Comparison of ENCODE assay signal across 18 cellular contexts in the genomic region with DNA sequence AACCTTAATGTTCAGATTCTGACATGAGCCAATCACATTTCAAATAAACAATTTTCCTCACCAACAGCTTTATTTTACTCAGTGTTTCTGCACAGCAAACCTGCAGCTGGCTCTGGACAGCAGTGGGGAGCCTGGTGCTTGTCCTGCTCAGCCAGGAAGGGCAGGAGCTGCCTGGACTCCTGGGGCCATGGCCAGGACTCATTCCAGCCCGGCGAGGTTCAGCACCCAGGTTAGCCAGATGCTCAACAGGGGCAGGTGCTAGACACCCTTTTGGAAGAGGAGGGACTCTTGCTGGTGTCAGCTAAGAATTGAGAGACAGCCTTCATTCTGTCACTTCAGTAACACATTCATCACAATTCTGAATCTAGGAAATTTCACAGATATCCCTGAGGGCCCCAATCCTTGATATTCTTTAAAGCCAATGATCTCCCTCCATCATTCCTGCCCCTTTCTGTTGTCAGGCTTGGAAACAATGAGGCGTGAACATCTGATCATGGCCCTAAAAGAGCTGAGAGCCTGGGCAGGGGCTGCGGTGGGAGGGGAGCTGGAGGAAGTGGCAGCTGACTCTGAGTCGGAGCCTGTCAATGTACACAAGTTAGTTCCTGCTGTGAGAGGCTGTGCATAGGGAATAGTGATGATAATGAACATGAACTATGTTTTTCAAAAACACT.
DNase-seq lines count a peak whose midpoint lies in the region; ATAC-seq, FAIRE-seq and TF ChIP-seq lines count a peak whose summit lies in the region.
"Had no signal": no experiment of that assay in that cellular context is flagged by ENCODE, and none has a peak within 500 bp of the region (broad histone marks: within the 10 kb centered on the region; RNA-seq: fewer than 3 reads in every experiment).

No MANE protein-coding gene starts in this region.

- CTCF ChIA-PET in HepG2 (lab: Yijun Ruan, JAX; ENCODE audit: low intra/inter-chr PET ratio, low total read pairs) = no interaction called here

- no peaks in the 10 kb centered on the region for H4K20me1 ChIP-seq in HepG2 (ENCODE audit: insufficient read depth, low read length)

- H3K27ac Mint-ChIP-seq in T-helper 17 cell = peak overlapping the region; percentile 2
- H3K27ac Mint-ChIP-seq: activated naive CD8-positive, alpha-beta T cell had no signal

- POLR2A ChIA-PET in HepG2 (lab: Yijun Ruan, JAX) = no interaction called here

- H3K4me3 Mint-ChIP-seq in T-helper 17 cell = no peak overlapping the region
- H3K4me3 Mint-ChIP-seq: activated naive CD8-positive, alpha-beta T cell had no signal

- DNase-seq in HepG2 (ENCODE audit: low spot score) (no peak), right lobe of liver (no peak), T-helper 17 cell (no peak), inferior parietal cortex (ENCODE audit: extremely low spot score) (peak; percentile 53), H4 (ENCODE audit: low spot score) (no peak), AML-193 (lab: John Stamatoyannopoulos, UW) (no peak)
- DNase-seq: colonic mucosa; GOT3; mesenchymal stem cell; NCI-H1092 treated with DMSO at 0.1 percent for 48 hours; NCI-H524 treated with DMSO at 0.1 percent for 48 hours; right cardiac atrium; stimulated activated CD4-positive, alpha-beta T cell treated with anti-CD3 and anti-CD28 coated beads, Interleukin-4, amount 100 ng/mL, for 24 hours; stimulated activated naive CD8-positive, alpha-beta T cell treated with anti-CD3 and anti-CD28 coated beads, Interleukin-15, Interleukin-2, amounts not matched to agents 100 U/mL and 50 U/mL, for 24 hours had no signal

- TF ChIP-seq POLR2A in HepG2 (IDR thresholded peaks at IDR 0.05; ENCODE audit: insufficient read depth in 1 of 2, low read depth in 2 of 2, low read length in 2 of 2) (no peak), right lobe of liver (IDR thresholded peaks at IDR 0.05) (no peak)

- no peaks in the 10 kb centered on the region for H3K36me3 ChIP-seq in HepG2 (replicated peaks in 1 of 2; ENCODE audit: control insufficient read depth in 1 of 2, insufficient read depth in 2 of 2, low read length in 2 of 2)
- H3K36me3 ChIP-seq in right lobe of liver = no peaks in the 10 kb centered on the region
- H3K36me3 ChIP-seq: colonic mucosa had no signal

- H3K27ac ChIP-seq in HepG2 (ENCODE audit: extremely low read length, insufficient read depth, low read length) (no peak overlapping the region), right lobe of liver (no peak overlapping the region)
- H3K27ac ChIP-seq: colonic mucosa had no signal

- H3K9me3 ChIP-seq in HepG2 (ENCODE audit: low read length) (no peaks in the 10 kb centered on the region), right lobe of liver (no peaks in the 10 kb centered on the region), T-helper 17 cell (ENCODE audit: control insufficient read depth, low read length, poor library complexity, severe bottlenecking) (no peaks in the 10 kb centered on the region)
- H3K9me3 ChIP-seq: colonic mucosa had no signal

- H3K27me3 ChIP-seq in HepG2 (ENCODE audit: control insufficient read depth in 1 of 2, insufficient read depth in 2 of 2, low read length in 2 of 2) = no peaks in the 10 kb centered on the region
- no peaks in the 10 kb centered on the region for H3K27me3 ChIP-seq in right lobe of liver
- H3K27me3 ChIP-seq: colonic mucosa had no signal

- no peaks in the 10 kb centered on the region for H3K27me3 Mint-ChIP-seq in T-helper 17 cell
- H3K27me3 Mint-ChIP-seq: activated naive CD8-positive, alpha-beta T cell had no signal

- TF ChIP-seq RAD21 in HepG2 (CRISPR knock-in tag; IDR thresholded peaks at IDR 0.05) = no peak

- TF ChIP-seq CTCF in HepG2 (CRISPR knock-in tag; IDR thresholded peaks at IDR 0.05) = no peak
- TF ChIP-seq CTCF in right lobe of liver (IDR thresholded peaks at IDR 0.05) = no peak

- peaks cover 7% of the 10 kb centered on the region for H3K36me3 Mint-ChIP-seq in T-helper 17 cell (ENCODE audit: low read depth)

- H3K4me3 ChIP-seq in HepG2 (replicated peaks in 1 of 3; ENCODE audit: insufficient read depth in 1 of 3, low read depth in 2 of 3, low read length in 3 of 3) (no peak overlapping the region), right lobe of liver (no peak overlapping the region)
- H3K4me3 ChIP-seq: colonic mucosa had no signal

- whole genome bisulfite sequencing in HepG2 (ENCODE audit: low lambda C conversion rate) = 47% methylated on average over 3 of the region's 5 CpGs
- WGBS in right lobe of liver (ENCODE audit: insufficient coverage, low coverage, low lambda C conversion rate, missing lambda C conversion rate) = 86% methylated on average over 5 of the region's 5 CpGs

- H3K4me1 Mint-ChIP-seq in T-helper 17 cell = peaks cover 13% of the 10 kb centered on the region

- intact Hi-C loops in HepG2 (cut with micrococcal nuclease; ENCODE audit: unreplicated experiment) (loop anchor here (10.0 kb wide), 1 partner anchor 162 kb away; no protein-coding TSS in a partner anchor), right lobe of liver (cut with DNase I) (no loop called here)

- no peak overlapping the region for H2AFZ ChIP-seq in HepG2 (ENCODE audit: low read length)

- H3K4me2 ChIP-seq in HepG2 (ENCODE audit: low read depth, low read length) = peak overlapping the region; percentile 21; the same call in 1 of the 2 replicates

- TF ChIP-seq EP300 in HepG2 (IDR thresholded peaks at IDR 0.05; ENCODE audit: low read depth in 2 of 2, low read length in 2 of 2) = no peak
- TF ChIP-seq EP300 in HepG2 (CRISPR knock-in tag; IDR thresholded peaks at IDR 0.05; ENCODE audit: borderline replicate concordance) = no peak

- BruUV-seq in HepG2 (replicated peaks; lab: Mats Ljungman, UMichigan) = no TSS peak

- H3K4me1 ChIP-seq in HepG2 (ENCODE audit: insufficient read depth, low read length) (peaks cover 32% of the 10 kb centered on the region), right lobe of liver (peaks cover 0 to 10% (median 4%) of the 10 kb centered on the region in 4 donors)
- H3K4me1 ChIP-seq: colonic mucosa had no signal

- no peak for FAIRE-seq in HepG2 (lab: Jason Lieb, UNC)
- FAIRE-seq: GM12892 had no signal

- in situ Hi-C loops in HepG2 (cut with HindIII; ENCODE audit: extremely low pct_ligation_motif_present, low pct_unique_long_range_greater_than_20kb) = no loop called here

- ATAC-seq in HepG2 (0 out of 3 replicates have a peak, but pooled peaks have one; percentile 14), right lobe of liver (no peak), T-helper 17 cell (no peak), HG03378 (IDR thresholded peaks at IDR 0.05; ENCODE audit: unreplicated experiment) (no peak), HG03025 (IDR thresholded peaks at IDR 0.05; ENCODE audit: low FRiP score, unreplicated experiment) (no peak)
- ATAC-seq: right cardiac atrium had no signal

- H3K79me2 ChIP-seq in HepG2 (ENCODE audit: insufficient read depth, low read length) = no peaks in the 10 kb centered on the region

- no peak overlapping the region for H3K9ac ChIP-seq in HepG2 (ENCODE audit: insufficient read depth, low read depth, low read length)

TF ChIP-seq in HepG2, 621 proteins besides CTCF, POLR2A, EP300 and RAD21 (continues in another document):
- TF ChIP-seq PLRG1 (conservative IDR thresholded peaks at IDR 0.05) (no peak), NFYB (CRISPR knock-in tag; IDR thresholded peaks at IDR 0.05) (no peak), SOX5 (CRISPR knock-in tag; IDR thresholded peaks at IDR 0.05; ENCODE audit: borderline replicate concordance) (peak; percentile 8; the same call in 1 of the 2 replicates), ZNF317 (CRISPR knock-in tag; IDR thresholded peaks at IDR 0.05) (peak; percentile 7; the same call in 1 of the 2 replicates)
- TF ChIP-seq, protein P1, sequence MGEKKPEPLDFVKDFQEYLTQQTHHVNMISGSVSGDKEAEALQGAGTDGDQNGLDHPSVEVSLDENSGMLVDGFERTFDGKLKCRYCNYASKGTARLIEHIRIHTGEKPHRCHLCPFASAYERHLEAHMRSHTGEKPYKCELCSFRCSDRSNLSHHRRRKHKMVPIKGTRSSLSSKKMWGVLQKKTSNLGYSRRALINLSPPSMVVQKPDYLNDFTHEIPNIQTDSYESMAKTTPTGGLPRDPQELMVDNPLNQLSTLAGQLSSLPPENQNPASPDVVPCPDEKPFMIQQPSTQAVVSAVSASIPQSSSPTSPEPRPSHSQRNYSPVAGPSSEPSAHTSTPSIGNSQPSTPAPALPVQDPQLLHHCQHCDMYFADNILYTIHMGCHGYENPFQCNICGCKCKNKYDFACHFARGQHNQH (CRISPR knock-in tag; IDR thresholded peaks at IDR 0.05) = 0 out of 2 replicates have a peak, but pooled peaks have one; percentile 33
- TF ChIP-seq, protein P2, sequence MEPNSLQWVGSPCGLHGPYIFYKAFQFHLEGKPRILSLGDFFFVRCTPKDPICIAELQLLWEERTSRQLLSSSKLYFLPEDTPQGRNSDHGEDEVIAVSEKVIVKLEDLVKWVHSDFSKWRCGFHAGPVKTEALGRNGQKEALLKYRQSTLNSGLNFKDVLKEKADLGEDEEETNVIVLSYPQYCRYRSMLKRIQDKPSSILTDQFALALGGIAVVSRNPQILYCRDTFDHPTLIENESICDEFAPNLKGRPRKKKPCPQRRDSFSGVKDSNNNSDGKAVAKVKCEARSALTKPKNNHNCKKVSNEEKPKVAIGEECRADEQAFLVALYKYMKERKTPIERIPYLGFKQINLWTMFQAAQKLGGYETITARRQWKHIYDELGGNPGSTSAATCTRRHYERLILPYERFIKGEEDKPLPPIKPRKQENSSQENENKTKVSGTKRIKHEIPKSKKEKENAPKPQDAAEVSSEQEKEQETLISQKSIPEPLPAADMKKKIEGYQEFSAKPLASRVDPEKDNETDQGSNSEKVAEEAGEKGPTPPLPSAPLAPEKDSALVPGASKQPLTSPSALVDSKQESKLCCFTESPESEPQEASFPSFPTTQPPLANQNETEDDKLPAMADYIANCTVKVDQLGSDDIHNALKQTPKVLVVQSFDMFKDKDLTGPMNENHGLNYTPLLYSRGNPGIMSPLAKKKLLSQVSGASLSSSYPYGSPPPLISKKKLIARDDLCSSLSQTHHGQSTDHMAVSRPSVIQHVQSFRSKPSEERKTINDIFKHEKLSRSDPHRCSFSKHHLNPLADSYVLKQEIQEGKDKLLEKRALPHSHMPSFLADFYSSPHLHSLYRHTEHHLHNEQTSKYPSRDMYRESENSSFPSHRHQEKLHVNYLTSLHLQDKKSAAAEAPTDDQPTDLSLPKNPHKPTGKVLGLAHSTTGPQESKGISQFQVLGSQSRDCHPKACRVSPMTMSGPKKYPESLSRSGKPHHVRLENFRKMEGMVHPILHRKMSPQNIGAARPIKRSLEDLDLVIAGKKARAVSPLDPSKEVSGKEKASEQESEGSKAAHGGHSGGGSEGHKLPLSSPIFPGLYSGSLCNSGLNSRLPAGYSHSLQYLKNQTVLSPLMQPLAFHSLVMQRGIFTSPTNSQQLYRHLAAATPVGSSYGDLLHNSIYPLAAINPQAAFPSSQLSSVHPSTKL (CRISPR knock-in tag; IDR thresholded peaks at IDR 0.05) = no peak
